Comparison of ENCODE assay signal across 8 cellular contexts in the genomic region with DNA sequence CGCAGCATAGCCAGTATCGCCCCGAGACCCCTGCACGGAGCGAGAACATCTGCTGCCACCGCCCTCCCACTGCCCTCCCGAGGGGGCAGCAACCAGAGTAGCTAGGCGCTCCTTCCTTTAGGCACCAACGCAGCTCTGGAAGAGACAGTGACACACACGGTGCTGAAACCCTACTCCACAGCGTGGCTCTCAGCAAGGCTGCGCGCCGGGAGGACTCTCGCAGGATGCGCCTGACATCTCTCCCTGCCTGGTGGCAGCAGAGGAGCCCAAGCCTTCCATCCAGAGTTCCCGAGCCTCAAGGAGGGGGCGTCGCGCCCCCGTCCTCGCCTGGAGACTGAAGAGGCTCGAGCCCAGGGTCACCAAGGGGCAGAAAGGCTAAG. TPM values are rescaled to one million over a fixed set of nuclear protein-coding genes. Genes with fewer than 3 reads are reported as not detected.
DNase-seq lines count a peak whose midpoint lies in the region; ATAC-seq and TF ChIP-seq lines count a peak whose summit lies in the region.

No MANE protein-coding gene starts in this region.

- H3K4me3 Mint-ChIP-seq in T-helper 2 cell treated with Interferon-gamma antibody and Interleukin-4, amounts not matched to agents 5 μg/mL and 100 μg/mL, for 36 hours, result peak overlapping the region; percentile 79
- peak overlapping the region; percentile 84 for H3K4me3 Mint-ChIP-seq in activated T-helper 1 cell treated with anti-CD3 and anti-CD28 coated beads, Interleukin-12 subunit alpha, Interleukin-12 subunit beta, Interleukin-2, Interleukin-4 antibody, amounts not matched to agents 30 ng/mL and 10 ng/mL and 1 ng/mL, durations not matched to agents 14 hours and 24 hours and 36 hours

- H3K9me3 ChIP-seq in iPS-15b (ENCODE audit: control insufficient read depth, insufficient read depth, low read length) (no peaks in the 10 kb centered on the region), stomach (no peaks in the 10 kb centered on the region), gastroesophageal sphincter (no peaks in the 10 kb centered on the region)

- ATAC-seq in GM18519 (IDR thresholded peaks at IDR 0.05; ENCODE audit: low FRiP score, unreplicated experiment) (no peak), HG03457 (IDR thresholded peaks at IDR 0.05; ENCODE audit: unreplicated experiment) (no peak), gastroesophageal sphincter (no peak)

- TF ChIP-seq EP300 in stomach (IDR thresholded peaks at IDR 0.05), result no peak
- TF ChIP-seq EP300 in gastroesophageal sphincter (IDR thresholded peaks at IDR 0.05), result no peak

- H3K9ac ChIP-seq in iPS-15b (ENCODE audit: low read depth, low read length), result peak overlapping the region; percentile 49

- TF ChIP-seq POLR2A in stomach (IDR thresholded peaks at IDR 0.05), result no peak
- no peak for TF ChIP-seq POLR2A in gastroesophageal sphincter (IDR thresholded peaks at IDR 0.05)

- peaks cover 20% of the 10 kb centered on the region for H3K4me1 Mint-ChIP-seq in T-helper 2 cell treated with Interferon-gamma antibody and Interleukin-4, amounts not matched to agents 5 μg/mL and 100 μg/mL, for 36 hours (ENCODE audit: low read depth)
- H3K4me1 Mint-ChIP-seq in activated T-helper 1 cell treated with anti-CD3 and anti-CD28 coated beads, Interleukin-12 subunit alpha, Interleukin-12 subunit beta, Interleukin-2, Interleukin-4 antibody, amounts not matched to agents 30 ng/mL and 10 ng/mL and 1 ng/mL, durations not matched to agents 14 hours and 24 hours and 36 hours (ENCODE audit: low read depth), result peaks cover 46% of the 10 kb centered on the region

- H3K4me3 ChIP-seq in iPS-15b (ENCODE audit: low read depth, low read length) (peak overlapping the region; percentile 49), stomach (peak overlapping the region; percentile 51 to 63 (median 60)), gastroesophageal sphincter (peak overlapping the region in 1 of 2 donors; percentile 55)

- WGBS in stomach, 5 donors, result 67 to 73% (median 69%) methylated on average over 11 to 23 of the region's 23 CpGs; no CpG with 5 or more reads in 1 of the 5 donors
- no CpG with 5 or more reads among the region's 23 CpGs for WGBS in gastroesophageal sphincter (ENCODE audit: low coverage in 1 of 2), 2 donors

- H3K27ac Mint-ChIP-seq in T-helper 2 cell treated with Interferon-gamma antibody and Interleukin-4, amounts not matched to agents 5 μg/mL and 100 μg/mL, for 36 hours, result peak overlapping the region; percentile 72
- no peak overlapping the region for H3K27ac Mint-ChIP-seq in activated T-helper 1 cell treated with anti-CD3 and anti-CD28 coated beads, Interleukin-12 subunit alpha, Interleukin-12 subunit beta, Interleukin-2, Interleukin-4 antibody, amounts not matched to agents 30 ng/mL and 10 ng/mL and 1 ng/mL, durations not matched to agents 14 hours and 24 hours and 36 hours

- no peaks in the 10 kb centered on the region for H3K36me3 ChIP-seq in iPS-15b (ENCODE audit: control insufficient read depth, insufficient read depth, low read length)
- no peaks in the 10 kb centered on the region for H3K36me3 ChIP-seq in stomach
- H3K36me3 ChIP-seq in gastroesophageal sphincter, result no peaks in the 10 kb centered on the region

- H3K36me3 Mint-ChIP-seq in T-helper 2 cell treated with Interferon-gamma antibody and Interleukin-4, amounts not matched to agents 5 μg/mL and 100 μg/mL, for 36 hours (ENCODE audit: low read depth), result peaks cover 14% of the 10 kb centered on the region
- H3K36me3 Mint-ChIP-seq in activated T-helper 1 cell treated with anti-CD3 and anti-CD28 coated beads, Interleukin-12 subunit alpha, Interleukin-12 subunit beta, Interleukin-2, Interleukin-4 antibody, amounts not matched to agents 30 ng/mL and 10 ng/mL and 1 ng/mL, durations not matched to agents 14 hours and 24 hours and 36 hours (ENCODE audit: low read depth), result peaks cover 5% of the 10 kb centered on the region

- TF ChIP-seq CTCF in stomach (IDR thresholded peaks at IDR 0.05) (no peak), gastroesophageal sphincter (IDR thresholded peaks at IDR 0.05) (no peak)

- no peaks in the 10 kb centered on the region for H3K9me3 Mint-ChIP-seq in T-helper 2 cell treated with Interferon-gamma antibody and Interleukin-4, amounts not matched to agents 5 μg/mL and 100 μg/mL, for 36 hours
- no peaks in the 10 kb centered on the region for H3K9me3 Mint-ChIP-seq in activated T-helper 1 cell treated with anti-CD3 and anti-CD28 coated beads, Interleukin-12 subunit alpha, Interleukin-12 subunit beta, Interleukin-2, Interleukin-4 antibody, amounts not matched to agents 30 ng/mL and 10 ng/mL and 1 ng/mL, durations not matched to agents 14 hours and 24 hours and 36 hours

- H3K27me3 ChIP-seq in iPS-15b (ENCODE audit: control insufficient read depth, insufficient read depth, low read length), result no peaks in the 10 kb centered on the region
- H3K27me3 ChIP-seq in stomach, result no peaks in the 10 kb centered on the region
- no peaks in the 10 kb centered on the region for H3K27me3 ChIP-seq in gastroesophageal sphincter

- H3K4me1 ChIP-seq in iPS-15b (ENCODE audit: control insufficient read depth, insufficient read depth, low read length), result peaks cover 11% of the 10 kb centered on the region
- peaks cover 35 to 66% (median 53%) of the 10 kb centered on the region in 4 donors for H3K4me1 ChIP-seq in stomach
- peaks cover 0 to 55% (median 19%) of the 10 kb centered on the region in 3 donors for H3K4me1 ChIP-seq in gastroesophageal sphincter

- H3K27me3 Mint-ChIP-seq in T-helper 2 cell treated with Interferon-gamma antibody and Interleukin-4, amounts not matched to agents 5 μg/mL and 100 μg/mL, for 36 hours (ENCODE audit: low read depth), result no peaks in the 10 kb centered on the region
- H3K27me3 Mint-ChIP-seq in activated T-helper 1 cell treated with anti-CD3 and anti-CD28 coated beads, Interleukin-12 subunit alpha, Interleukin-12 subunit beta, Interleukin-2, Interleukin-4 antibody, amounts not matched to agents 30 ng/mL and 10 ng/mL and 1 ng/mL, durations not matched to agents 14 hours and 24 hours and 36 hours (ENCODE audit: insufficient read depth), result no peaks in the 10 kb centered on the region

- DNase-seq in T-helper 2 cell treated with Interferon-gamma antibody and Interleukin-4, amounts not matched to agents 5 μg/mL and 100 μg/mL, for 36 hours (ENCODE audit: low spot score), result no peak
- no peak for DNase-seq in T-helper 2 cell
- no peak for DNase-seq in activated T-helper 1 cell treated with anti-CD3 and anti-CD28 coated beads, Interleukin-12 subunit alpha, Interleukin-12 subunit beta, Interleukin-2, Interleukin-4 antibody, amounts not matched to agents 30 ng/mL and 10 ng/mL and 1 ng/mL, durations not matched to agents 14 hours and 24 hours and 36 hours (ENCODE audit: low spot score)
- no peak for DNase-seq in stomach

- intact Hi-C loops in activated T-helper 1 cell treated with anti-CD3 and anti-CD28 coated beads, Interleukin-12 subunit alpha, Interleukin-12 subunit beta, Interleukin-2, Interleukin-4 antibody, amounts not matched to agents 30 ng/mL and 10 ng/mL and 1 ng/mL, durations not matched to agents 14 hours and 24 hours and 36 hours (cut with micrococcal nuclease), result loop anchor here (10.0 kb wide), 2 partner anchors 731 to 861 kb away; partner anchors contain the start of genes DIDO1 and MRGBP
- intact Hi-C loops in stomach (cut with DNase I; ENCODE audit: low total_unique reads), result no loop called here

- H3K27ac ChIP-seq in stomach (peak overlapping the region in 3 of 5 donors; percentile 69 to 83 (median 74)), gastroesophageal sphincter (peak overlapping the region in 2 of 4 donors; percentile 14 to 26)

RNA-seq across cellular contexts. Expression of gene TAF4, which starts 2.1 kb away (rescaled TPM):
- total RNA-seq in activated T-helper 1 cell treated with anti-CD3 and anti-CD28 coated beads, Interleukin-12 subunit alpha, Interleukin-12 subunit beta, Interleukin-2, Interleukin-4 antibody, amounts not matched to agents 30 ng/mL and 10 ng/mL and 1 ng/mL, durations not matched to agents 14 hours and 24 hours and 36 hours, result 26.3 and 28.3 TPM in 2 replicates
- total RNA-seq in stomach (10 to 100 TPM in 4 of 5 donors, 1 to 10 TPM in 1; 9.5 to 33.9 (median 22.6) TPM), gastroesophageal sphincter (10 to 100 TPM in 3 of 4 donors, 1 to 10 TPM in 1; 7.6 to 19.9 (median 15.5) TPM)
- polyA plus RNA-seq in stomach, result 1 to 10 TPM; 3.2 to 4.3 (median 3.8) TPM

RNA-seq across cellular contexts. Expression of gene LSM14B, which starts 58.7 kb away (rescaled TPM):
- total RNA-seq in activated T-helper 1 cell treated with anti-CD3 and anti-CD28 coated beads, Interleukin-12 subunit alpha, Interleukin-12 subunit beta, Interleukin-2, Interleukin-4 antibody, amounts not matched to agents 30 ng/mL and 10 ng/mL and 1 ng/mL, durations not matched to agents 14 hours and 24 hours and 36 hours, result 39.6 and 43.2 TPM in 2 replicates
- total RNA-seq in stomach (10 to 100 TPM in 4 of 5 donors, under 1 TPM in 1; 0.58 to 27.2 (median 15.6) TPM), gastroesophageal sphincter (10 to 100 TPM; 23.6 to 38.4 (median 35.3) TPM)
- polyA plus RNA-seq in stomach, result 10 to 100 TPM; 14.1 to 18.0 (median 14.9) TPM
